30 cellular contexts compared by ENCODE assay signal in genomic region chr1:173152585-173152984, GRCh38.
"Had no signal": no experiment of that assay in that cellular context is flagged by ENCODE, and none has a peak within 500 bp of the region (broad histone marks: within the 10 kb centered on the region; RNA-seq: fewer than 3 reads in every experiment).

No MANE protein-coding gene starts in this region.

- ATAC-seq: left ventricle myocardium superior; naive thymus-derived CD4-positive, alpha-beta T cell; psoas muscle; right cardiac atrium; stimulated activated effector memory CD8-positive, alpha-beta T cell treated with anti-CD3 and anti-CD28 coated beads, Interleukin-12 subunit alpha, Interleukin-12 subunit beta, amount 100 ng/mL, for 72 hours had no signal

- FAIRE-seq: endothelial cell of umbilical vein had no signal

- H3K27ac ChIP-seq: coronary artery, ovary, psoas muscle, sigmoid colon, stomach, thyroid gland, vagina had no signal

- H3K4me3 ChIP-seq: coronary artery, lung, ovary, psoas muscle, sigmoid colon, stomach, thyroid gland, vagina had no signal

- DNase-seq: dermis blood vessel endothelial cell; effector memory CD4-positive, alpha-beta T cell; erythroblast; foreskin melanocyte; glutamatergic neuron; hypothalamus; immature natural killer cell; islet precursor cell; left ventricle myocardium superior; mesenchymal stem cell; midbrain; naive thymus-derived CD4-positive, alpha-beta T cell; nephron progenitor cell; occipital lobe; ovary; posterior cingulate gyrus; psoas muscle; right cardiac atrium; sigmoid colon; stimulated activated CD4-positive, alpha-beta T cell treated with anti-CD3 and anti-CD28 coated beads, Interleukin-2, amount 100 ng/mL, for 24 hours; stimulated activated CD4-positive, alpha-beta T cell treated with anti-CD3 and anti-CD28 coated beads, Interleukin-4, amount 100 ng/mL, for 24 hours; stimulated activated naive CD4-positive, alpha-beta T cell treated with Interleukin-2 at 50 U/mL for 16 hours; stomach; thyroid gland; trophoblast cell had no signal

- H3K27me3 ChIP-seq: ovary, sigmoid colon, stomach, thyroid gland, vagina had no signal

- H3K36me3 ChIP-seq: ovary, sigmoid colon, thyroid gland, vagina had no signal

- H3K4me1 ChIP-seq: psoas muscle, sigmoid colon, stomach, thyroid gland, vagina had no signal

- H3K9me3 ChIP-seq: ovary, psoas muscle, sigmoid colon, thyroid gland, vagina had no signal
